ENCODE assay signal across 1 cellular context in the genomic region with DNA sequence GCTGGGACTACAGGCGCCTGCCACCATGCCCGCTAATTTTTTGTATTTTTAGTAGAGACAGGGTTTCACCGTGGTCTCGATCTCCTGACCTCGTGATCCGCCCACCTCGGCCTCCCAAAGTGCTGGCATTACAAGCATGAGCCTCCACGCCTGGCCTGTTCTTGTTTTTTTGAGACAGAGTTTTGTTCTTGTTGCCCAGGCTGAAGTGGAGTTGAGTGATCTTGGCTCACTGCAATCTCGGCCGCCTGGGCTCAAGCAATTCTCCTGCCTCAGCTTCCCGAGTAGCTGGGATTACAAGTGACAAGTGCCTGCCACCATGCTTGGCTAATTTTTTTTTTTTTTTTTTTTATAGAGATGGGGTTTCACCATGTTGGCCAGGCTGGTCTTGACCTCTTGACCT.
TF ChIP-seq lines count a peak whose summit lies in the region.

No MANE protein-coding gene starts in this region.

TF ChIP-seq in GM12878, 131 proteins besides CTCF, POLR2A, EP300 and RAD21:
- 0 out of 2 replicates have a peak, but pooled peaks have one; percentile 13 for TF ChIP-seq NR2F1 (conservative IDR thresholded peaks at IDR 0.05)
